In genomic region chr18:26228562-26229260, GRCh38 we compare ENCODE assay signal across 15 cellular contexts. TPM values are rescaled to one million over a fixed set of nuclear protein-coding genes. Genes with fewer than 3 reads are reported as not detected.
DNase-seq lines count a peak whose midpoint lies in the region; ATAC-seq and TF ChIP-seq lines count a peak whose summit lies in the region.
"Had no signal": no experiment of that assay in that cellular context is flagged by ENCODE, and none has a peak within 500 bp of the region (broad histone marks: within the 10 kb centered on the region; RNA-seq: fewer than 3 reads in every experiment).

No MANE protein-coding gene starts in this region.

- no peaks in the 10 kb centered on the region for H3K36me3 ChIP-seq in SK-N-MC (ENCODE audit: insufficient read depth, low read length)
- H3K36me3 ChIP-seq: adrenal gland, heart right ventricle, Peyer's patch, sigmoid colon had no signal

- no peak overlapping the region for H3K27ac ChIP-seq in CD4-positive, alpha-beta T cell (ENCODE audit: low read depth, low read length)
- H3K27ac ChIP-seq in SK-N-MC, result no peak overlapping the region
- H3K27ac ChIP-seq: adrenal gland, heart right ventricle, Peyer's patch, sigmoid colon, VCaP had no signal

- peaks cover 11% of the 10 kb centered on the region for H3K36me3 Mint-ChIP-seq in CD4-positive, alpha-beta T cell (ENCODE audit: low read depth)

- no peaks in the 10 kb centered on the region for H3K27me3 ChIP-seq in CD4-positive, alpha-beta T cell (ENCODE audit: control insufficient read depth, insufficient read depth, low read length)
- H3K27me3 ChIP-seq: adrenal gland, Peyer's patch, sigmoid colon had no signal

- H3K27ac Mint-ChIP-seq in CD4-positive, alpha-beta T cell, result no peak overlapping the region

- no peak for TF ChIP-seq CTCF in CD4-positive, alpha-beta T cell (IDR thresholded peaks at IDR 0.05)
- TF ChIP-seq CTCF in GM12865 (IDR thresholded peaks at IDR 0.05; ENCODE audit: insufficient read depth, low read depth, low read length, missing control alignments) (no peak), epithelial cell of esophagus (IDR thresholded peaks at IDR 0.05; ENCODE audit: insufficient read depth, low read depth, low read length, missing control alignments) (no peak)

- H3K9ac ChIP-seq in SK-N-MC (ENCODE audit: insufficient read length), result peak overlapping the region; percentile 82

- POLR2A ChIA-PET in CD4-positive, alpha-beta T cell (lab: Charles Lee), result no interaction called here

- intact Hi-C loops in CD4-positive, alpha-beta T cell (cut with DNase I, micrococcal nuclease), result loop anchor here in 1 of 2 experiments (5.0 kb wide), 1 partner anchor 51 kb away; no protein-coding TSS in a partner anchor

- H3K4me3 ChIP-seq in GM12865 (ENCODE audit: low read depth, low read length), result peak overlapping the region; percentile 53
- peak overlapping the region; percentile 95 for H3K4me3 ChIP-seq in SK-N-MC
- no peak overlapping the region for H3K4me3 ChIP-seq in epithelial cell of esophagus (ENCODE audit: low read length)
- H3K4me3 ChIP-seq: adrenal gland, heart right ventricle, sigmoid colon had no signal

- peak overlapping the region; percentile 98 for H3K4me3 Mint-ChIP-seq in CD4-positive, alpha-beta T cell

- H3K27me3 Mint-ChIP-seq in CD4-positive, alpha-beta T cell, result no peaks in the 10 kb centered on the region

- no peak for ATAC-seq in CD4-positive, alpha-beta T cell (ENCODE audit: poor library complexity)
- no peak for ATAC-seq in GM18867 (IDR thresholded peaks at IDR 0.05; ENCODE audit: unreplicated experiment)
- ATAC-seq: effector memory CD8-positive, alpha-beta T cell; heart right ventricle had no signal

- no peaks in the 10 kb centered on the region for H3K9me3 ChIP-seq in CD4-positive, alpha-beta T cell (ENCODE audit: control insufficient read depth, low read length)
- H3K9me3 ChIP-seq in SK-N-MC (ENCODE audit: low read depth, low read length), result no peaks in the 10 kb centered on the region
- H3K9me3 ChIP-seq: adrenal gland, heart right ventricle, Peyer's patch, sigmoid colon had no signal

- DNase-seq in CD4-positive, alpha-beta T cell, result no peak
- no peak for DNase-seq in GM12865 (ENCODE audit: low read depth)
- DNase-seq in SK-N-MC (ENCODE audit: low read depth, low spot score), result no peak
- peak; percentile 8 for DNase-seq in epithelial cell of esophagus (ENCODE audit: low read depth)
- no peak for DNase-seq in AG08396 (ENCODE audit: low spot score)
- DNase-seq in NCI-H1436 treated with DMSO at 0.1 percent for 48 hours (lab: John Stamatoyannopoulos, UW), result no peak
- DNase-seq: adrenal gland; DMS53; effector memory CD8-positive, alpha-beta T cell; heart right ventricle; NCI-H2029 treated with DMSO at 0.1 percent for 48 hours; Peyer's patch; sigmoid colon had no signal

- CTCF ChIA-PET in CD4-positive, alpha-beta T cell (lab: Charles Lee), result no interaction called here

- no peaks in the 10 kb centered on the region for H3K9me3 Mint-ChIP-seq in CD4-positive, alpha-beta T cell
- H3K9me3 Mint-ChIP-seq: effector memory CD8-positive, alpha-beta T cell had no signal

- peaks cover 56% of the 10 kb centered on the region for H3K4me1 Mint-ChIP-seq in CD4-positive, alpha-beta T cell (ENCODE audit: low read depth)

RNA-seq across cellular contexts. Expression of gene TAF4B, which starts 2.5 kb away (rescaled TPM):
- 10 to 100 TPM; 13.7 to 14.1 TPM for total RNA-seq in CD4-positive, alpha-beta T cell
